ENCODE assay signal across 1 cellular context in genomic region chr14:49280566-49280965, GRCh38.
TF ChIP-seq lines count a peak whose summit lies in the region.

No MANE protein-coding gene starts in this region.

TF ChIP-seq in HepG2, 621 proteins besides CTCF, POLR2A, EP300 and RAD21 (continued from another document):
- TF ChIP-seq DMTF1 (CRISPR knock-in tag; IDR thresholded peaks at IDR 0.05) (no peak), ESRRA (CRISPR knock-in tag; IDR thresholded peaks at IDR 0.05; ENCODE audit: low read depth) (no peak), KDM4B (CRISPR knock-in tag; IDR thresholded peaks at IDR 0.05) (no peak), TBX2 (CRISPR knock-in tag; IDR thresholded peaks at IDR 0.05; ENCODE audit: borderline replicate concordance) (no peak), ZSCAN22 (CRISPR knock-in tag; IDR thresholded peaks at IDR 0.05) (no peak), CCDC6 (CRISPR knock-in tag; IDR thresholded peaks at IDR 0.05) (no peak), ZNF556 (CRISPR knock-in tag; IDR thresholded peaks at IDR 0.05; ENCODE audit: borderline replicate concordance) (no peak), ZKSCAN1 (IDR thresholded peaks at IDR 0.05; ENCODE audit: low read length) (no peak), ZNF652 (CRISPR knock-in tag; IDR thresholded peaks at IDR 0.05; ENCODE audit: borderline replicate concordance, low read depth) (no peak), SP5 (CRISPR knock-in tag; IDR thresholded peaks at IDR 0.05; ENCODE audit: borderline replicate concordance, low read depth) (no peak), CREB3 (CRISPR knock-in tag; IDR thresholded peaks at IDR 0.05) (no peak), SAFB2 (CRISPR knock-in tag; IDR thresholded peaks at IDR 0.05; ENCODE audit: borderline replicate concordance, low read depth) (no peak)
- TF ChIP-seq, protein P1, sequence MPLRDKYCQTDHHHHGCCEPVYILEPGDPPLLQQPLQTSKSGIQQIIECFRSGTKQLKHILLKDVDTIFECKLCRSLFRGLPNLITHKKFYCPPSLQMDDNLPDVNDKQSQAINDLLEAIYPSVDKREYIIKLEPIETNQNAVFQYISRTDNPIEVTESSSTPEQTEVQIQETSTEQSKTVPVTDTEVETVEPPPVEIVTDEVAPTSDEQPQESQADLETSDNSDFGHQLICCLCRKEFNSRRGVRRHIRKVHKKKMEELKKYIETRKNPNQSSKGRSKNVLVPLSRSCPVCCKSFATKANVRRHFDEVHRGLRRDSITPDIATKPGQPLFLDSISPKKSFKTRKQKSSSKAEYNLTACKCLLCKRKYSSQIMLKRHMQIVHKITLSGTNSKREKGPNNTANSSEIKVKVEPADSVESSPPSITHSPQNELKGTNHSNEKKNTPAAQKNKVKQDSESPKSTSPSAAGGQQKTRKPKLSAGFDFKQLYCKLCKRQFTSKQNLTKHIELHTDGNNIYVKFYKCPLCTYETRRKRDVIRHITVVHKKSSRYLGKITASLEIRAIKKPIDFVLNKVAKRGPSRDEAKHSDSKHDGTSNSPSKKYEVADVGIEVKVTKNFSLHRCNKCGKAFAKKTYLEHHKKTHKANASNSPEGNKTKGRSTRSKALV (CRISPR knock-in tag; IDR thresholded peaks at IDR 0.05) = no peak
TF ChIP-seq in HepG2: peak in this region for 0.
